In the genomic region with DNA sequence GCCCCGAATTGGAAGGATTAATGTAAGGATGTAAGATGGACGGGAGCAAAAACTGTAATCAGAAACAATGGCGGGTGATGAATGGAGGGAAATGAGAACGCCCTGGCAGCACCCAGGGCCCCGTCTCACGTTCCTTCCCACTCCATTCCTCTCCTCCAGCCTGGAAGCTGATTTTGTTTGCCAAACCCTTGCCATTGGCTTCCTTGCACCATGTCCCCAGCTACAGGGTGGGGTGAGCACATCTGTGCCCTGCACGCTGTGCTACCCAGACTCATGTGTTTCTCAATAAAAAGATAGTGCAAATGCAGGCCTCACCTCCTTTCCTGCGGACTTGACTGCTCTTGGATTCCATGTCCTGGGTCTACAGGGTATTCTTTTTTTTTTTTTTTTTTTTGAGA, we compare ENCODE assay signal across 6 cellular contexts. TPM values are rescaled to one million over a fixed set of nuclear protein-coding genes. Genes with fewer than 3 reads are reported as not detected.
"Had no signal": no experiment of that assay in that cellular context is flagged by ENCODE, and none has a peak within 500 bp of the region (broad histone marks: within the 10 kb centered on the region; RNA-seq: fewer than 3 reads in every experiment).

No MANE protein-coding gene starts in this region.

- DNase-seq: GM23248, H9, HCEC 1CT had no signal

- H3K9ac ChIP-seq: GM23248 had no signal

- H3K36me3 Mint-ChIP-seq: IgD-negative memory B cell had no signal

- H3K27me3 Mint-ChIP-seq: IgD-negative memory B cell had no signal

- H2AFZ ChIP-seq: GM23248 had no signal

- H3K4me1 Mint-ChIP-seq: H9, IgD-negative memory B cell had no signal

- H3K9me3 Mint-ChIP-seq: H9, IgD-negative memory B cell had no signal

- H3K4me3 Mint-ChIP-seq: H9, IgD-negative memory B cell had no signal

- H3K27ac Mint-ChIP-seq: H9, IgD-negative memory B cell had no signal

- H3K4me3 ChIP-seq: GM23248 had no signal

- H3K27ac ChIP-seq: GM23248 had no signal

RNA-seq across cellular contexts. Expression of a gene that starts 26.7 kb away (rescaled TPM):
- total RNA-seq: GM23248, H1, H9, HepG2 had no signal
- polyA plus RNA-seq: GM23248, H1, HepG2, IgD-negative memory B cell had no signal
